In genomic region chr17:30310562-30310961, GRCh38 we compare ENCODE assay signal across 12 cellular contexts. TPM values are rescaled to one million over a fixed set of nuclear protein-coding genes. Genes with fewer than 3 reads are reported as not detected.
"Had no signal": no experiment of that assay in that cellular context is flagged by ENCODE, and none has a peak within 500 bp of the region (broad histone marks: within the 10 kb centered on the region; RNA-seq: fewer than 3 reads in every experiment).

No MANE protein-coding gene starts in this region.

- H3K4me3 Mint-ChIP-seq: GM23338, H9, HFFc6 had no signal

- H3K4me1 ChIP-seq: HAP-1 had no signal

- H3K9me3 Mint-ChIP-seq: GM23338, H9, HFFc6 had no signal

- H3K9me3 ChIP-seq: HAP-1 had no signal

- FAIRE-seq: H1, H54 had no signal

- ATAC-seq: GM23338, HCT116 had no signal

- H3K4me2 ChIP-seq: GM23338 had no signal

- H3K4me1 Mint-ChIP-seq: H9 had no signal

- H3K4me3 ChIP-seq: GM23248, GM23338, HAP-1 had no signal

- H2AFZ ChIP-seq: GM23248, GM23338 had no signal

- H3K9ac ChIP-seq: GM23248 had no signal

- H3K27ac ChIP-seq: GM23248 had no signal

- H3K27ac Mint-ChIP-seq: GM23338, H9, HFFc6 had no signal

- H3K36me3 ChIP-seq: HAP-1 had no signal

- DNase-seq: GM23248, GOT3, H7, H9, HCEC 1CT, HFFc6 had no signal

RNA-seq across cellular contexts. Expression of gene TMIGD1, which starts 23.3 kb away (rescaled TPM):
- total RNA-seq: GM23248, GM23338, H1, H4, H7, H9, HFFc6 had no signal
- polyA plus RNA-seq: GM23248, GM23338, H1 had no signal
